ENCODE assay signal across 35 cellular contexts in the genomic region with DNA sequence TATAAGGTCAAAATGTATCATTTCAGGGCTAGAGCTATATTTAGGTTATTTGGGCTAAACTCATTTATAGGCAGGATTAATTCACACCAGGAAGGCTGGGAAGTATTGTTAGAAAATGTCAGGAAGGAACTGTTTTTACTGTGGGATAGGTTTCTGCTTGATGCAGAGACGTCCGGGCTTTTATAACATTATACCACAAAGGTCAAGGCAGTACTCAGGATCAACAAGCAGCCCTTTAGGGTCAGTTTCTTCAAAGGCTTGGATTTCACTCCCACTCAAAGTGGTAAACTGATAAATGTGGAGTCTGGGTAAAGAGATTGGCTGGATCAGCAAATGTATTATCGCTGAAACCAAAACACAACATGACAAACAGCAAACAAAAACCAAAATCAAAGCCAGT.
"Had no signal": no experiment of that assay in that cellular context is flagged by ENCODE, and none has a peak within 500 bp of the region (broad histone marks: within the 10 kb centered on the region; RNA-seq: fewer than 3 reads in every experiment).

No MANE protein-coding gene starts in this region.

- H3K27me3 Mint-ChIP-seq: activated B cell treated with CpG ODN at 0.5 μM for 24 hours; activated CD4-positive, alpha-beta memory T cell treated with anti-CD3 and anti-CD28 coated beads, Interleukin-2, amount 10 ng/mL, durations not matched to agents 7 days and 5 days; activated CD8-positive, alpha-beta memory T cell treated with anti-CD3 and anti-CD28 coated beads, Interleukin-2, amount 10 ng/mL, durations not matched to agents 7 days and 5 days had no signal

- H3K4me2 ChIP-seq: KMS-11 had no signal

- DNase-seq: activated B cell treated with CpG ODN at 0.5 μM for 24 hours; activated CD4-positive, alpha-beta memory T cell treated with anti-CD3 and anti-CD28 coated beads, Interleukin-2, amount 10 ng/mL, durations not matched to agents 7 days and 5 days; activated CD4-positive, alpha-beta T cell treated with anti-CD3 and anti-CD28 coated beads for 1 hour; activated CD4-positive, alpha-beta T cell treated with anti-CD3 and anti-CD28 coated beads for 48 hours; activated CD8-positive, alpha-beta memory T cell treated with anti-CD3 and anti-CD28 coated beads for 24 hours; activated CD8-positive, alpha-beta memory T cell treated with anti-CD3 and anti-CD28 coated beads, Interleukin-2, amount 10 ng/mL, durations not matched to agents 7 days and 5 days; activated CD8-positive, alpha-beta memory T cell treated with anti-CD3 and anti-CD28 coated beads, Interleukin-2, amount 50 U/mL, for 48 hours; activated effector memory CD4-positive, alpha-beta T cell treated with anti-CD3 and anti-CD28 coated beads, Interleukin-2, amount 50 U/mL, for 16 hours; activated naive CD4-positive, alpha-beta T cell; activated naive CD4-positive, alpha-beta T cell treated with anti-CD3 and anti-CD28 coated beads, Interleukin-2, amount 50 U/mL, for 16 hours; activated naive CD8-positive, alpha-beta T cell treated with anti-CD3 and anti-CD28 coated beads for 36 hours; activated T-cell treated with anti-CD3 and anti-CD28 coated beads, Interleukin-2, amount 50 U/mL, for 48 hours; amniotic stem cell; aorta; brain microvascular endothelial cell; MM.1S; MV-4-11; NCI-H1092; NCI-H1436 treated with DMSO at 0.1 percent for 48 hours; NCI-H1694 treated with DMSO at 0.1 percent for 48 hours; NCI-H2029; NCI-H345; NCI-H524 treated with DMSO at 0.1 percent for 48 hours; PC-3; Peyer's patch; RPMI8226; SIG-M5; T-helper 1 cell; T-helper 2 cell; T-helper 9 cell had no signal

- H3K36me3 Mint-ChIP-seq: activated CD8-positive, alpha-beta memory T cell treated with anti-CD3 and anti-CD28 coated beads, Interleukin-2, amount 10 ng/mL, durations not matched to agents 7 days and 5 days; activated naive CD8-positive, alpha-beta T cell treated with anti-CD3 and anti-CD28 coated beads for 36 hours had no signal

- H3K27me3 ChIP-seq: brain microvascular endothelial cell, Peyer's patch had no signal

- H3K27ac ChIP-seq: brain microvascular endothelial cell, KMS-11, Peyer's patch, VCaP had no signal

- H3K9ac ChIP-seq: KMS-11 had no signal

- H3K4me1 Mint-ChIP-seq: activated B cell treated with CpG ODN at 0.5 μM for 24 hours; activated CD4-positive, alpha-beta memory T cell treated with anti-CD3 and anti-CD28 coated beads, Interleukin-2, amount 10 ng/mL, durations not matched to agents 7 days and 5 days; activated CD8-positive, alpha-beta memory T cell treated with anti-CD3 and anti-CD28 coated beads, Interleukin-2, amount 10 ng/mL, durations not matched to agents 7 days and 5 days; activated naive CD8-positive, alpha-beta T cell treated with anti-CD3 and anti-CD28 coated beads for 36 hours; activated T-helper 17 cell treated with anti-CD3 and anti-CD28 coated beads, Interleukin-2, amount 50 U/mL, for 72 hours had no signal

- H3K36me3 ChIP-seq: brain microvascular endothelial cell, Peyer's patch had no signal

- H3K9me3 Mint-ChIP-seq: activated CD4-positive, alpha-beta memory T cell treated with anti-CD3 and anti-CD28 coated beads, Interleukin-2, amount 10 ng/mL, durations not matched to agents 7 days and 5 days had no signal

- H3K4me3 Mint-ChIP-seq: activated B cell treated with CpG ODN at 0.5 μM for 24 hours; activated CD4-positive, alpha-beta memory T cell treated with anti-CD3 and anti-CD28 coated beads, Interleukin-2, amount 10 ng/mL, durations not matched to agents 7 days and 5 days; activated CD8-positive, alpha-beta memory T cell treated with anti-CD3 and anti-CD28 coated beads, Interleukin-2, amount 10 ng/mL, durations not matched to agents 7 days and 5 days; activated naive CD8-positive, alpha-beta T cell treated with anti-CD3 and anti-CD28 coated beads for 36 hours; activated T-helper 17 cell treated with anti-CD3 and anti-CD28 coated beads, Interleukin-2, amount 50 U/mL, for 72 hours had no signal

- ATAC-seq: activated CD8-positive, alpha-beta memory T cell treated with anti-CD3 and anti-CD28 coated beads, Interleukin-2, amount 10 ng/mL, durations not matched to agents 7 days and 5 days; activated T-helper 17 cell treated with anti-CD3 and anti-CD28 coated beads, Interleukin-2, amount 50 U/mL, for 72 hours; PC-3; Right ventricle myocardium inferior; SK-N-SH treated with all-trans-retinoic acid at 6 μM for 48 hours had no signal

- H3K4me1 ChIP-seq: Peyer's patch had no signal

- H3K27ac Mint-ChIP-seq: activated B cell treated with CpG ODN at 0.5 μM for 24 hours; activated CD4-positive, alpha-beta memory T cell treated with anti-CD3 and anti-CD28 coated beads, Interleukin-2, amount 10 ng/mL, durations not matched to agents 7 days and 5 days; activated CD8-positive, alpha-beta memory T cell treated with anti-CD3 and anti-CD28 coated beads, Interleukin-2, amount 10 ng/mL, durations not matched to agents 7 days and 5 days; activated naive CD8-positive, alpha-beta T cell treated with anti-CD3 and anti-CD28 coated beads for 36 hours; activated T-helper 17 cell treated with anti-CD3 and anti-CD28 coated beads, Interleukin-2, amount 50 U/mL, for 72 hours had no signal

- H3K4me3 ChIP-seq: Peyer's patch had no signal
